ENCODE assay signal across 1 cellular context in the genomic region with DNA sequence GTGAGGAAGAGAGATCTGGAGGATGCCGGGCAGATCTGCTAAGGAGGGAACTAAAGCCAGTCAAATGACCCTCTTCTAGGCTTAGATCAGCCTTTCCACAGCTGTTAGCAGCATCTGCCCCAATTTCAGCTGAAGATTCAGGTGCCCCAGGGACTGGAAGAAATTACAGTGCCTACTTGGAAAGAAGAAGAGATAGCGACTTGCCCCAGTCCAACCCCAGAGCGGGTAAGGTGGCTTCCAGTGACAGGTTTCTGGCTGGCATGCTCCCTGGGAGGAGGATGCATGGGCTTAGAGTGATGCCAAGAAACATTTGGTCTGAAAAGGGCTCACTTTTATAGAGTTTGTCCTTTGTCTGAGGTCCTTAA.
TF ChIP-seq lines count a peak whose summit lies in the region.

No MANE protein-coding gene starts in this region.

TF ChIP-seq in endothelial cell of umbilical vein, 7 proteins besides CTCF, POLR2A, EP300 and RAD21:
- TF ChIP-seq JUN (IDR thresholded peaks at IDR 0.05; ENCODE audit: borderline replicate concordance, insufficient read depth, insufficient read length, low read depth): no peak
- TF ChIP-seq, protein P1, sequence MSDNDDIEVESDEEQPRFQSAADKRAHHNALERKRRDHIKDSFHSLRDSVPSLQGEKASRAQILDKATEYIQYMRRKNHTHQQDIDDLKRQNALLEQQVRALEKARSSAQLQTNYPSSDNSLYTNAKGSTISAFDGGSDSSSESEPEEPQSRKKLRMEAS (IDR thresholded peaks at IDR 0.05; ENCODE audit: insufficient read depth, insufficient read length): no peak
- TF ChIP-seq MYC (IDR thresholded peaks at IDR 0.05; ENCODE audit: low read depth, low read length): no peak
- no peak for TF ChIP-seq FOS (IDR thresholded peaks at IDR 0.05; ENCODE audit: borderline replicate concordance, insufficient read depth, low read length)
- no peak for TF ChIP-seq EZH2 (IDR thresholded peaks at IDR 0.05; ENCODE audit: borderline replicate concordance, low read depth, low read length, severe bottlenecking)
- no peak for TF ChIP-seq POLR2AphosphoS5 (IDR thresholded peaks at IDR 0.05; ENCODE audit: insufficient read depth, low read depth, low read length)
- TF ChIP-seq GATA2 (IDR thresholded peaks at IDR 0.05; ENCODE audit: insufficient read depth, insufficient read length, low read depth, low read length): no peak
TF ChIP-seq in endothelial cell of umbilical vein: peak in this region for 0.
